In the genomic region with DNA sequence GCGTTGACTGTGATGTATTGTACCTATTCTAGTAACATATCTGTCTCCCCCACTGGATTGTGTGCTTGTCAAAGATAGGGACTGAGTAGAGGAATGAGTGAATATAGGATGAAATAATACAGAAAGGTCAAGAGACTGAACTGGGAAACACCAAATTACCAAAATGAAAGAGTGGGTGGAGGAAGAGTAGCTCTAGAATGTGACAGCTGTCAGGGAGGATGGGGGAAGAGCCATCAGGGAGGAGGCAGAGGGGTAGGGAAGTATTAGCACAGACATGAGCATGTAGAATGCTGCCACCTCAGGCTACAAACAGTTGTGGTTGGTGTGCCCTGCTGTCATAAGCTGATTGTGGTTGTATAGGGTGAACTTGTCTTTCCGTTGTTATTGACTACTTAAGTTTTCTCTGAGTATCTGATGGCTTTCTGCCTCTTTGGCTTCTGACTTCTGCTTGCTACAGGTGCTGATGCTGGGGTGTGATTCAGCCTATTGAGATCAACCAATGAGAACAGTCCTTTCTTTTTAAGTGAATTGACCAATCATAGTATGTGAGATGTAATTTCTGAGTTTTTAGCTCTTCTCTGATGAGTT, we compare ENCODE assay signal across 8 cellular contexts. TPM values are rescaled to one million over a fixed set of nuclear protein-coding genes. Genes with fewer than 3 reads are reported as not detected.
DNase-seq lines count a peak whose midpoint lies in the region; ATAC-seq and TF ChIP-seq lines count a peak whose summit lies in the region.

No MANE protein-coding gene starts in this region.

- TF ChIP-seq POLR2A in stomach (IDR thresholded peaks at IDR 0.05) (no peak), vagina (IDR thresholded peaks at IDR 0.05) (no peak)

- TF ChIP-seq EP300 in stomach (IDR thresholded peaks at IDR 0.05): no peak

- intact Hi-C loops in lower lobe of right lung (cut with DNase I) (no loop called here), stomach (cut with DNase I; ENCODE audit: low total_unique reads) (no loop called here), vagina (cut with DNase I) (no loop called here)

- H3K4me3 ChIP-seq in HEK293 (ENCODE audit: low read depth, low read length): no peak overlapping the region
- no peak overlapping the region for H3K4me3 ChIP-seq in lower lobe of right lung
- no peak overlapping the region for H3K4me3 ChIP-seq in stomach
- H3K4me3 ChIP-seq in vagina: no peak overlapping the region

- POLR2A ChIA-PET in HEK293 (lab: Yijun Ruan, JAX): no interaction called here

- peak; percentile 44 for DNase-seq in GM13976 (ENCODE audit: low spot score)
- DNase-seq in NCI-H1694 (lab: John Stamatoyannopoulos, UW): peak; percentile 48
- peak; percentile 27 for DNase-seq in activated CD8-positive, alpha-beta memory T cell treated with anti-CD3 and anti-CD28 coated beads, Interleukin-2, amount 50 U/mL, for 24 hours (ENCODE audit: extremely low read depth)
- DNase-seq in lower lobe of right lung: no peak
- DNase-seq in LoVo (ENCODE audit: low spot score): no peak
- no peak for DNase-seq in stomach
- DNase-seq in vagina (ENCODE audit: extremely low spot score in 2 of 2): no peak

- TF ChIP-seq CTCF in GM13976 (IDR thresholded peaks at IDR 0.05; ENCODE audit: borderline replicate concordance, control extremely low read depth, extremely low read depth, insufficient read depth, missing control alignments) (no peak), HEK293 (tag by site-specific recombination; IDR thresholded peaks at IDR 0.05) (no peak), lower lobe of right lung (IDR thresholded peaks at IDR 0.05) (no peak), stomach (IDR thresholded peaks at IDR 0.05) (no peak), vagina (IDR thresholded peaks at IDR 0.05) (no peak)

- peak; percentile 48 to 66 for ATAC-seq in lower lobe of right lung

- WGBS in stomach, 5 donors: 67 to 84% (median 70%) methylated on average over 2 of the region's 2 CpGs

- in situ Hi-C loops in GM13976 (cut with MboI; ENCODE audit: low sequenced_read_pairs, unreplicated experiment): no loop called here

- CTCF ChIA-PET in HEK293 (lab: Yijun Ruan, JAX): interaction anchor here (0.7 to 1.1 kb wide), 3 partner anchors 11 to 66 kb away, joined by 3 to 5 read pairs (median 3); no protein-coding TSS in a partner anchor

- H3K27me3 ChIP-seq in lower lobe of right lung (ENCODE audit: low read depth) (no peaks in the 10 kb centered on the region), stomach (no peaks in the 10 kb centered on the region), vagina (no peaks in the 10 kb centered on the region)

- H3K9me3 ChIP-seq in HEK293 (ENCODE audit: control insufficient read depth, insufficient read depth, low read depth, low read length) (no peaks in the 10 kb centered on the region), lower lobe of right lung (no peaks in the 10 kb centered on the region), stomach (no peaks in the 10 kb centered on the region), vagina (no peaks in the 10 kb centered on the region)

- H3K4me1 ChIP-seq in HEK293 (ENCODE audit: control insufficient read depth, insufficient read depth, low read length): peaks cover 23% of the 10 kb centered on the region
- peaks cover 81% of the 10 kb centered on the region for H3K4me1 ChIP-seq in lower lobe of right lung
- H3K4me1 ChIP-seq in stomach: peaks cover 27 to 79% (median 50%) of the 10 kb centered on the region in 4 donors
- H3K4me1 ChIP-seq in vagina: peaks cover 73% of the 10 kb centered on the region

- no peak overlapping the region for H3K27ac ChIP-seq in HEK293 (ENCODE audit: extremely low read depth, low read depth, low read length)
- H3K27ac ChIP-seq in lower lobe of right lung: no peak overlapping the region
- H3K27ac ChIP-seq in stomach: no peak overlapping the region
- no peak overlapping the region for H3K27ac ChIP-seq in vagina

- no peaks in the 10 kb centered on the region; a peak in 1 of 3 replicates for H3K36me3 ChIP-seq in HEK293 (ENCODE audit: control insufficient read depth in 2 of 2, insufficient read depth in 1 of 2, low read length in 2 of 2)
- H3K36me3 ChIP-seq in lower lobe of right lung: no peaks in the 10 kb centered on the region
- H3K36me3 ChIP-seq in stomach: no peaks in the 10 kb centered on the region
- H3K36me3 ChIP-seq in vagina: no peaks in the 10 kb centered on the region

TF ChIP-seq in HEK293, 187 proteins besides CTCF, POLR2A, EP300 and RAD21:
- TF ChIP-seq ZBTB8A (tag by site-specific recombination; IDR thresholded peaks at IDR 0.05): no peak
- TF ChIP-seq GFI1B (tag by site-specific recombination; IDR thresholded peaks at IDR 0.05): no peak
- TF ChIP-seq ZNF133 (tag by site-specific recombination; IDR thresholded peaks at IDR 0.05): no peak
- TF ChIP-seq, protein P1, sequence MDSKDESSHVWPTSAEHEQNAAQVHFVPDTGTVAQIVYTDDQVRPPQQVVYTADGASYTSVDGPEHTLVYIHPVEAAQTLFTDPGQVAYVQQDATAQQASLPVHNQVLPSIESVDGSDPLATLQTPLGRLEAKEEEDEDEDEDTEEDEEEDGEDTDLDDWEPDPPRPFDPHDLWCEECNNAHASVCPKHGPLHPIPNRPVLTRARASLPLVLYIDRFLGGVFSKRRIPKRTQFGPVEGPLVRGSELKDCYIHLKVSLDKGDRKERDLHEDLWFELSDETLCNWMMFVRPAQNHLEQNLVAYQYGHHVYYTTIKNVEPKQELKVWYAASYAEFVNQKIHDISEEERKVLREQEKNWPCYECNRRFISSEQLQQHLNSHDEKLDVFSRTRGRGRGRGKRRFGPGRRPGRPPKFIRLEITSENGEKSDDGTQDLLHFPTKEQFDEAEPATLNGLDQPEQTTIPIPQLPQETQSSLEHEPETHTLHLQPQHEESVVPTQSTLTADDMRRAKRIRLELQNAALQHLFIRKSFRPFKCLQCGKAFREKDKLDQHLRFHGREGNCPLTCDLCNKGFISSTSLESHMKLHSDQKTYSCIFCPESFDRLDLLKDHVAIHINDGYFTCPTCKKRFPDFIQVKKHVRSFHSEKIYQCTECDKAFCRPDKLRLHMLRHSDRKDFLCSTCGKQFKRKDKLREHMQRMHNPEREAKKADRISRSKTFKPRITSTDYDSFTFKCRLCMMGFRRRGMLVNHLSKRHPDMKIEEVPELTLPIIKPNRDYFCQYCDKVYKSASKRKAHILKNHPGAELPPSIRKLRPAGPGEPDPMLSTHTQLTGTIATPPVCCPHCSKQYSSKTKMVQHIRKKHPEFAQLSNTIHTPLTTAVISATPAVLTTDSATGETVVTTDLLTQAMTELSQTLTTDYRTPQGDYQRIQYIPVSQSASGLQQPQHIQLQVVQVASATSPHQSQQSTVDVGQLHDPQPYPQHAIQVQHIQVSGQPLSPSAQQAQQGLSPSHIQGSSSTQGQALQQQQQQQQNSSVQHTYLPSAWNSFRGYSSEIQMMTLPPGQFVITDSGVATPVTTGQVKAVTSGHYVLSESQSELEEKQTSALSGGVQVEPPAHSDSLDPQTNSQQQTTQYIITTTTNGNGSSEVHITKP (tag by site-specific recombination; IDR thresholded peaks at IDR 0.05): peak; percentile 80
- TF ChIP-seq SCRT2 (tag by site-specific recombination; IDR thresholded peaks at IDR 0.05): peak; percentile 68
- TF ChIP-seq ZNF341 (tag by site-specific recombination; IDR thresholded peaks at IDR 0.05; ENCODE audit: low read depth): peak; percentile 92
TF ChIP-seq in HEK293: peak in this region for 3.

RNA-seq across cellular contexts. Expression of a gene that starts 5.6 kb away (rescaled TPM):
- total RNA-seq in lower lobe of right lung: 66.1 TPM
- 10 to 100 TPM in 4 of 5 donors, 1 to 10 TPM in 1; 7.0 to 87.9 (median 46.3) TPM for total RNA-seq in stomach
- polyA plus RNA-seq in stomach: 10 to 100 TPM in 2 of 3 donors, 1 to 10 TPM in 1; 8.7 to 20.9 (median 10.1) TPM
- 62.1 TPM for total RNA-seq in vagina

Comparison
In these comparisons a context has a peak if more than half of its experiments do, and no peak if none do; other contexts are left out.
1. DNase-seq: peak in GM13976 (single experiment), NCI-H1694 (single experiment) and activated CD8-positive, alpha-beta memory T cell treated with anti-CD3 and anti-CD28 coated beads, Interleukin-2, amount 50 U/mL, for 24 hours (single experiment); none in lower lobe of right lung (single experiment), LoVo (single experiment), stomach (single experiment) and vagina (0 of 2).